In the genomic region with DNA sequence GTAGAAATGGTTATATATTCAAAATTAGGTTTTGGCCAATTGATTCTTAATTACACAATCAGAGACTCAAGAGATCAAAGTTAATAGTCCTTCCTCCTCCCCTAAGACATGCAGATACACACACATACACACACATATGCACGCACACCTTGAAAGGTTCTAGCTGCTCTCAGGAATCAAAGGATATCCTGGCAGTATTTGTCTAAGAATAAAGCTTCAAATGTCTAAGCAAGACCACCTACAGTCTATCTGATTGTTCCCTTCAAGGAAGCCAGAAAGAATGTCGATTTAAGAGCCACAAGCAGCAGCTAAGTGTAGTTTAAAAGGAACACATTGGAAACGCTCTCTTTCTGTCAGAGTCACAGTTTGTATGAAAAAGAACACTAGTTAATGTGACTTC, we compare ENCODE assay signal across 12 cellular contexts.
A peak's percentile ranks its signal among the peaks of the same experiment; 100 is the strongest.
DNase-seq lines count a peak whose midpoint lies in the region; ATAC-seq and TF ChIP-seq lines count a peak whose summit lies in the region.
"Had no signal": no experiment of that assay in that cellular context is flagged by ENCODE, and none has a peak within 500 bp of the region (broad histone marks: within the 10 kb centered on the region; RNA-seq: fewer than 3 reads in every experiment).

No MANE protein-coding gene starts in this region.

- H3K4me3 Mint-ChIP-seq in WTC11: no peak overlapping the region; the same call in 1 of the 2 replicates
- H3K4me3 Mint-ChIP-seq: CD4-positive, alpha-beta memory T cell had no signal

- peaks cover 15% of the 10 kb centered on the region for H3K27me3 Mint-ChIP-seq in WTC11 (ENCODE audit: low read depth)
- H3K27me3 Mint-ChIP-seq: CD4-positive, alpha-beta memory T cell had no signal

- ATAC-seq in WTC11 (peak; percentile 81), HG03439 (IDR thresholded peaks at IDR 0.05; ENCODE audit: unreplicated experiment) (no peak)
- ATAC-seq: A549, HepG2 had no signal

- H3K9me3 Mint-ChIP-seq in WTC11: no peaks in the 10 kb centered on the region

- no peak overlapping the region; the same call in 1 of the 2 replicates for H3K27ac Mint-ChIP-seq in WTC11
- H3K27ac Mint-ChIP-seq: CD4-positive, alpha-beta memory T cell had no signal

- H3K4me1 Mint-ChIP-seq in WTC11: peaks cover 33% of the 10 kb centered on the region
- H3K4me1 Mint-ChIP-seq: CD4-positive, alpha-beta memory T cell had no signal

- CTCF ChIA-PET in WTC11 (lab: Charles Lee) (interaction anchor here (2.0 kb wide), 1 partner anchor 121 kb away, joined by 8 read pairs; no protein-coding TSS in a partner anchor), HEK293T (lab: Yijun Ruan, JAX) (no interaction called here)

- TF ChIP-seq CTCF in WTC11 (IDR thresholded peaks at IDR 0.05): no peak

- POLR2A ChIA-PET in WTC11 (lab: Charles Lee) (no interaction called here), HEK293T (lab: Yijun Ruan, JAX) (no interaction called here)

- H3K36me3 Mint-ChIP-seq in WTC11: no peaks in the 10 kb centered on the region

- H3K36me3 ChIP-seq in H7 (replicated peaks; ENCODE audit: control insufficient read depth, insufficient read depth, low read length): no peaks in the 10 kb centered on the region
- H3K36me3 ChIP-seq: BE2C had no signal

- DNase-seq in H7 (peak; percentile 6), WTC11 (ENCODE audit: low spot score) (no peak), iPS-NIHi11 (ENCODE audit: low spot score) (peak; percentile 37), DMS 273 (lab: John Stamatoyannopoulos, UW; ENCODE audit: unreplicated experiment) (no peak), NCI-H2196 treated with DMSO at 0.1 percent for 48 hours (lab: John Stamatoyannopoulos, UW; ENCODE audit: unreplicated experiment) (no peak), HEK293T (ENCODE audit: extremely low spot score) (no peak)
- DNase-seq: BE2C; CD4-positive, alpha-beta memory T cell; COR-L47 had no signal

- H3K27me3 ChIP-seq in H7 (ENCODE audit: control insufficient read depth, insufficient read depth, low read length): no peaks in the 10 kb centered on the region
- H3K27me3 ChIP-seq: BE2C had no signal

- no peak overlapping the region for H3K4me3 ChIP-seq in H7 (ENCODE audit: insufficient read depth, low read depth, low read length)
- H3K4me3 ChIP-seq: A549 had no signal

TF ChIP-seq in WTC11, 78 proteins besides CTCF, POLR2A, EP300 and RAD21:
- no peak for TF ChIP-seq ESRRA (CRISPR knock-in tag; IDR thresholded peaks at IDR 0.05; ENCODE audit: borderline replicate concordance)
- peak; percentile 50; the same call in 1 of the 2 replicates for TF ChIP-seq TEAD1 (CRISPR knock-in tag; IDR thresholded peaks at IDR 0.05)

TF ChIP-seq in HEK293T, 16 proteins besides CTCF, POLR2A, EP300 and RAD21:
- TF ChIP-seq NFRKB (IDR thresholded peaks at IDR 0.05) (no peak), LEF1 (IDR thresholded peaks at IDR 0.05; ENCODE audit: borderline replicate concordance) (no peak), FOXM1 (IDR thresholded peaks at IDR 0.05; ENCODE audit: borderline replicate concordance) (no peak), CTBP1 (IDR thresholded peaks at IDR 0.05; ENCODE audit: borderline replicate concordance) (no peak), FOXK2 (IDR thresholded peaks at IDR 0.05) (no peak), L3MBTL2 (conservative IDR thresholded peaks at IDR 0.05) (no peak), ELF4 (IDR thresholded peaks at IDR 0.05) (no peak), FOXA1 (IDR thresholded peaks at IDR 0.05) (no peak), TARDBP (IDR thresholded peaks at IDR 0.05) (no peak), ARNT (IDR thresholded peaks at IDR 0.05) (no peak), SP1 (IDR thresholded peaks at IDR 0.05) (no peak), ZNF384 (IDR thresholded peaks at IDR 0.05) (no peak), SUZ12 (IDR thresholded peaks at IDR 0.05) (no peak), BHLHE40 (IDR thresholded peaks at IDR 0.05; ENCODE audit: borderline replicate concordance) (no peak), HDGF (IDR thresholded peaks at IDR 0.05; ENCODE audit: borderline replicate concordance) (no peak)
- TF ChIP-seq, protein P1, sequence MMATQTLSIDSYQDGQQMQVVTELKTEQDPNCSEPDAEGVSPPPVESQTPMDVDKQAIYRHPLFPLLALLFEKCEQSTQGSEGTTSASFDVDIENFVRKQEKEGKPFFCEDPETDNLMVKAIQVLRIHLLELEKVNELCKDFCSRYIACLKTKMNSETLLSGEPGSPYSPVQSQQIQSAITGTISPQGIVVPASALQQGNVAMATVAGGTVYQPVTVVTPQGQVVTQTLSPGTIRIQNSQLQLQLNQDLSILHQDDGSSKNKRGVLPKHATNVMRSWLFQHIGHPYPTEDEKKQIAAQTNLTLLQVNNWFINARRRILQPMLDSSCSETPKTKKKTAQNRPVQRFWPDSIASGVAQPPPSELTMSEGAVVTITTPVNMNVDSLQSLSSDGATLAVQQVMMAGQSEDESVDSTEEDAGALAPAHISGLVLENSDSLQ (IDR thresholded peaks at IDR 0.05): no peak

Comparison
In these comparisons a context has a peak if more than half of its experiments do, and no peak if none do; other contexts are left out.
1. DNase-seq: peak in H7 (single experiment) and iPS-NIHi11 (single experiment); none in WTC11 (single experiment), DMS 273 (single experiment), NCI-H2196 treated with DMSO at 0.1 percent for 48 hours (single experiment) and HEK293T (single experiment).